ENCODE assay signal across 16 cellular contexts in genomic region chr2:1237785-1238184, GRCh38.
"Had no signal": no experiment of that assay in that cellular context is flagged by ENCODE, and none has a peak within 500 bp of the region (broad histone marks: within the 10 kb centered on the region; RNA-seq: fewer than 3 reads in every experiment).

No MANE protein-coding gene starts in this region.

- H3K4me3 ChIP-seq: esophagus muscularis mucosa, gastroesophageal sphincter, lung, right atrium auricular region, uterus had no signal

- ATAC-seq: effector memory CD8-positive, alpha-beta T cell; gastroesophageal sphincter; left colon; left ventricle myocardium superior had no signal

- DNase-seq: effector memory CD8-positive, alpha-beta T cell; kidney; left colon; left ventricle myocardium superior; mesendoderm; naive B cell; posterior cingulate gyrus; small intestine; stimulated activated CD4-positive, alpha-beta T cell treated with anti-CD3 and anti-CD28 coated beads, Interleukin-12 subunit alpha, Interleukin-12 subunit beta, amount 100 ng/mL, for 4 hours; stimulated activated naive CD4-positive, alpha-beta T cell treated with Interleukin-2 at 50 U/mL for 16 hours; uterus had no signal

- H3K4me1 ChIP-seq: esophagus muscularis mucosa, gastroesophageal sphincter, right atrium auricular region, uterus had no signal

- H3K27ac ChIP-seq: epithelial cell of prostate, esophagus muscularis mucosa, gastroesophageal sphincter, right atrium auricular region, uterus had no signal

- H3K9me3 ChIP-seq: esophagus muscularis mucosa, gastroesophageal sphincter, right atrium auricular region, uterus had no signal

- H3K36me3 ChIP-seq: esophagus muscularis mucosa, gastroesophageal sphincter, right atrium auricular region, uterus had no signal

- H3K27me3 ChIP-seq: right atrium auricular region, uterus had no signal
